ENCODE assay signal across 6 cellular contexts in the genomic region with DNA sequence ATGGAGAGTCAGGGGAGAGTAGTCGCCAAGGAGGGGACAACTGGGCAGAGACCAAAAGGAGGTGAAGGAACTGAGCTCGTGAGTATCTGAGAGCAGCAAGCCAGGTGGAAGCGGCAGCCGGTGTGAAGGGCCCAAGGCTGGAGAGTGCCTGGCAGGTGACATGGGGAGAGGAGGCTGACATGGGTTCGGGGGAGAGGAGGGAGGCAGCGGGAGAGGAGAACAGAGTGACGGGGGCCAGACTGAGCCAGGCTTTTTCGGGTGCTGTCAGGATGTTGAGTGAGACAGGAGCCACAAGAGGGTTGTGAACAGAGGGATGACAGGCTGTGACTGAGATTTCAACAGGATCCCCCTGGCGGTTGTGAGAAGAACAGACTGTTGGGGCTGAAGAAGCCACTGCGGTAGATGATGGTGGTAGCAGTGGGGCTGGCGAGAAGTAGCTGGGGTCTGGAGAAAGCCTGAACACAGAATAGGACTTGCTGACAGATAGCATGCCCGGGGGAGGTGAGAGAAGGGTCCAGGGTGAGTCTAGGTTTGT. TPM values are rescaled to one million over a fixed set of nuclear protein-coding genes. Genes with fewer than 3 reads are reported as not detected.
A peak's percentile ranks its signal among the peaks of the same experiment; 100 is the strongest.
DNase-seq lines count a peak whose midpoint lies in the region; ATAC-seq and TF ChIP-seq lines count a peak whose summit lies in the region.

No MANE protein-coding gene starts in this region.

- TF ChIP-seq CTCF in colonic mucosa (IDR thresholded peaks at IDR 0.05), result peak; percentile 24
- peak; percentile 24 to 53 (median 35) for TF ChIP-seq CTCF in testis (IDR thresholded peaks at IDR 0.05)

- no peak overlapping the region for H3K27ac ChIP-seq in colonic mucosa
- peak overlapping the region in 1 of 2 donors; percentile 39 for H3K27ac ChIP-seq in testis

- H3K36me3 ChIP-seq in colonic mucosa (no peaks in the 10 kb centered on the region), testis (ENCODE audit: low read depth, missing control alignments) (no peaks in the 10 kb centered on the region)

- DNase-seq in activated CD4-positive, alpha-beta T cell treated with anti-CD3 and anti-CD28 coated beads, Interleukin-2, amount 10 ng/mL, durations not matched to agents 7 days and 5 days, result no peak
- DNase-seq in activated CD4-positive, alpha-beta T cell treated with anti-CD3 and anti-CD28 coated beads for 4 hours, result no peak
- no peak for DNase-seq in colonic mucosa
- no peak for DNase-seq in testis
- no peak for DNase-seq in NK-92 treated with Interleukin-12 subunit alpha and Interleukin-12 subunit beta, amount 100 ng/mL, for 24 hours (lab: John Stamatoyannopoulos, UW)

- ATAC-seq in stimulated activated memory B cell treated with anti-CD40 and anti-IgM and Interleukin-4, amounts not matched to agents 10 μg/mL and 1 μg/mL and 100 μg/mL, for 72 hours, result no peak

- 32 to 50% methylated on average over 12 of the region's 12 CpGs for WGBS in testis, 2 donors

- H3K9me3 ChIP-seq in colonic mucosa (no peaks in the 10 kb centered on the region), testis (no peaks in the 10 kb centered on the region)

- peaks cover 2% of the 10 kb centered on the region for H3K9me3 Mint-ChIP-seq in activated CD4-positive, alpha-beta T cell treated with anti-CD3 and anti-CD28 coated beads, Interleukin-2, amount 10 ng/mL, durations not matched to agents 7 days and 5 days
- no peaks in the 10 kb centered on the region for H3K9me3 Mint-ChIP-seq in stimulated activated memory B cell treated with anti-CD40 and anti-IgM and Interleukin-4, amounts not matched to agents 10 μg/mL and 1 μg/mL and 100 μg/mL, for 72 hours

- H3K4me1 Mint-ChIP-seq in activated CD4-positive, alpha-beta T cell treated with anti-CD3 and anti-CD28 coated beads, Interleukin-2, amount 10 ng/mL, durations not matched to agents 7 days and 5 days, result peaks cover 53% of the 10 kb centered on the region
- H3K4me1 Mint-ChIP-seq in stimulated activated memory B cell treated with anti-CD40 and anti-IgM and Interleukin-4, amounts not matched to agents 10 μg/mL and 1 μg/mL and 100 μg/mL, for 72 hours, result peaks cover 35% of the 10 kb centered on the region

- H3K4me3 ChIP-seq in colonic mucosa (no peak overlapping the region), testis (no peak overlapping the region)

- H3K4me1 ChIP-seq in colonic mucosa, result no peaks in the 10 kb centered on the region
- no peaks in the 10 kb centered on the region for H3K4me1 ChIP-seq in testis

- no peak overlapping the region for H3K4me3 Mint-ChIP-seq in activated CD4-positive, alpha-beta T cell treated with anti-CD3 and anti-CD28 coated beads, Interleukin-2, amount 10 ng/mL, durations not matched to agents 7 days and 5 days
- no peak overlapping the region for H3K4me3 Mint-ChIP-seq in stimulated activated memory B cell treated with anti-CD40 and anti-IgM and Interleukin-4, amounts not matched to agents 10 μg/mL and 1 μg/mL and 100 μg/mL, for 72 hours

- no peak for TF ChIP-seq POLR2A in testis (IDR thresholded peaks at IDR 0.05)

- H3K27me3 ChIP-seq in colonic mucosa (no peaks in the 10 kb centered on the region), testis (no peaks in the 10 kb centered on the region)

- peaks cover 52% of the 10 kb centered on the region for H3K36me3 Mint-ChIP-seq in activated CD4-positive, alpha-beta T cell treated with anti-CD3 and anti-CD28 coated beads, Interleukin-2, amount 10 ng/mL, durations not matched to agents 7 days and 5 days (ENCODE audit: low read depth)
- H3K36me3 Mint-ChIP-seq in stimulated activated memory B cell treated with anti-CD40 and anti-IgM and Interleukin-4, amounts not matched to agents 10 μg/mL and 1 μg/mL and 100 μg/mL, for 72 hours, result peaks cover 45% of the 10 kb centered on the region

- H3K27ac Mint-ChIP-seq in activated CD4-positive, alpha-beta T cell treated with anti-CD3 and anti-CD28 coated beads, Interleukin-2, amount 10 ng/mL, durations not matched to agents 7 days and 5 days, result peak overlapping the region; percentile 57
- no peak overlapping the region for H3K27ac Mint-ChIP-seq in stimulated activated memory B cell treated with anti-CD40 and anti-IgM and Interleukin-4, amounts not matched to agents 10 μg/mL and 1 μg/mL and 100 μg/mL, for 72 hours

- CTCF ChIA-PET in activated CD4-positive, alpha-beta T cell treated with anti-CD3 and anti-CD28 coated beads, Interleukin-2, amount 10 ng/mL, durations not matched to agents 7 days and 5 days (lab: Charles Lee), result interaction anchor here (0.9 to 1.6 kb wide), 2 partner anchors 15 to 476 kb away, joined by 3 to 4 read pairs; partner anchors contain the start of gene CFP

- no peaks in the 10 kb centered on the region for H3K27me3 Mint-ChIP-seq in activated CD4-positive, alpha-beta T cell treated with anti-CD3 and anti-CD28 coated beads, Interleukin-2, amount 10 ng/mL, durations not matched to agents 7 days and 5 days
- H3K27me3 Mint-ChIP-seq in stimulated activated memory B cell treated with anti-CD40 and anti-IgM and Interleukin-4, amounts not matched to agents 10 μg/mL and 1 μg/mL and 100 μg/mL, for 72 hours, result no peaks in the 10 kb centered on the region

- H3K9ac ChIP-seq in colonic mucosa (ENCODE audit: low read depth in 2 of 2, low read length in 2 of 2), result no peak overlapping the region

- POLR2A ChIA-PET in activated CD4-positive, alpha-beta T cell treated with anti-CD3 and anti-CD28 coated beads, Interleukin-2, amount 10 ng/mL, durations not matched to agents 7 days and 5 days (lab: Charles Lee), result no interaction called here

- intact Hi-C loops in colonic mucosa (cut with DNase I), result loop anchor here (5.0 kb wide), 1 partner anchor 102 kb away; no protein-coding TSS in a partner anchor
- intact Hi-C loops in testis (cut with DNase I; ENCODE audit: low total_unique reads), result no loop called here

RNA-seq across cellular contexts. Expression of gene ELK1, which starts 5.7 kb away (rescaled TPM):
- 10 to 100 TPM; 56.4 to 61.1 TPM for total RNA-seq in activated CD4-positive, alpha-beta T cell treated with anti-CD3 and anti-CD28 coated beads, Interleukin-2, amount 10 ng/mL, durations not matched to agents 7 days and 5 days
- total RNA-seq in colonic mucosa, result 10 to 100 TPM; 26.7 to 31.0 TPM
- total RNA-seq in testis, result 100 to 1,000 TPM; 102 to 114 TPM
- polyA plus RNA-seq in testis (ENCODE audit: insufficient read depth, low read depth, low replicate concordance), result 70.9 TPM

RNA-seq across cellular contexts. Expression of gene UXT, which starts 14.4 kb away (rescaled TPM):
- total RNA-seq in activated CD4-positive, alpha-beta T cell treated with anti-CD3 and anti-CD28 coated beads, Interleukin-2, amount 10 ng/mL, durations not matched to agents 7 days and 5 days, result 100 to 1,000 TPM; 181 to 187 TPM
- total RNA-seq in colonic mucosa (100 to 1,000 TPM; 102 to 123 TPM), testis (10 to 100 TPM; 63.8 to 72.0 TPM)
- polyA plus RNA-seq in testis (ENCODE audit: insufficient read depth, low read depth, low replicate concordance), result 79.9 TPM

RNA-seq across cellular contexts. Expression of gene CFP, which starts 14.9 kb away (rescaled TPM):
- 10 to 100 TPM; 25.9 to 45.1 TPM for total RNA-seq in activated CD4-positive, alpha-beta T cell treated with anti-CD3 and anti-CD28 coated beads, Interleukin-2, amount 10 ng/mL, durations not matched to agents 7 days and 5 days
- 1 to 10 TPM; 1.1 to 4.1 TPM for total RNA-seq in colonic mucosa
- 1 to 10 TPM; 1.9 to 2.8 TPM for total RNA-seq in testis
- polyA plus RNA-seq in testis (ENCODE audit: insufficient read depth, low read depth, low replicate concordance), result 4.4 TPM

RNA-seq across cellular contexts. Expression of gene SYN1, which starts 25.0 kb away (rescaled TPM):
- under 1 TPM; 0.35 TPM for total RNA-seq in activated CD4-positive, alpha-beta T cell treated with anti-CD3 and anti-CD28 coated beads, Interleukin-2, amount 10 ng/mL, durations not matched to agents 7 days and 5 days
- total RNA-seq in colonic mucosa (1 to 10 TPM in 1 of 2 donors, under 1 TPM in 1; 0.96 to 1.5 TPM), testis (1 to 10 TPM; 2.8 to 3.4 TPM)
- polyA plus RNA-seq in testis (ENCODE audit: insufficient read depth, low read depth, low replicate concordance), result 3.5 TPM

Comparison
In these comparisons a context has a peak if more than half of its experiments do, and no peak if none do; other contexts are left out.
1. RNA of gene CFP, which starts 14.9 kb away (total RNA-seq): 25.9 to 45.1 TPM in activated CD4-positive, alpha-beta T cell treated with anti-CD3 and anti-CD28 coated beads, Interleukin-2, amount 10 ng/mL, durations not matched to agents 7 days and 5 days; 1.1 to 4.1 TPM in colonic mucosa and 1.9 to 2.8 TPM in testis; every median in the first group is over 4 times any median in the second.